In genomic region chr12:131827961-131828534, GRCh38 we compare ENCODE assay signal across 8 cellular contexts. TPM values are rescaled to one million over a fixed set of nuclear protein-coding genes. Genes with fewer than 3 reads are reported as not detected.
DNase-seq lines count a peak whose midpoint lies in the region; ATAC-seq and TF ChIP-seq lines count a peak whose summit lies in the region.

Gene MMP17 (plus strand): TSS chr12:131828393. CDS start chr12:131828495, 102 bp downstream.

- DNase-seq in D341Med (ENCODE audit: low spot score) = peak; percentile 90
- DNase-seq in MM.1S = peak; percentile 23
- peak; percentile 22 for DNase-seq in activated T-helper 1 cell treated with anti-CD3 and anti-CD28 coated beads, Interleukin-12 subunit alpha, Interleukin-12 subunit beta, Interleukin-2, Interleukin-4 antibody, amounts not matched to agents 30 ng/mL and 10 ng/mL and 1 ng/mL, durations not matched to agents 14 hours and 24 hours and 36 hours (ENCODE audit: low spot score)
- peak in 4 of 5 donors; percentile 52 to 78 (median 70) for DNase-seq in ovary
- no peak for DNase-seq in NCI-H524 treated with DMSO at 0.1 percent for 48 hours (lab: John Stamatoyannopoulos, UW)

- peaks cover 44% of the 10 kb centered on the region for H3K27me3 Mint-ChIP-seq in activated T-helper 1 cell treated with anti-CD3 and anti-CD28 coated beads, Interleukin-12 subunit alpha, Interleukin-12 subunit beta, Interleukin-2, Interleukin-4 antibody, amounts not matched to agents 30 ng/mL and 10 ng/mL and 1 ng/mL, durations not matched to agents 14 hours and 24 hours and 36 hours (ENCODE audit: insufficient read depth)

- H3K4me1 ChIP-seq in MM.1S (ENCODE audit: low read length) (no peaks in the 10 kb centered on the region), gastroesophageal sphincter (peaks cover 0 to 50% (median 30%) of the 10 kb centered on the region in 3 donors), ovary (ENCODE audit: insufficient read depth) (peaks cover 10% of the 10 kb centered on the region)

- no peaks in the 10 kb centered on the region for H4K20me1 ChIP-seq in MM.1S (ENCODE audit: insufficient read depth, low read length)

- H3K4me2 ChIP-seq in MM.1S (ENCODE audit: low read depth, low read length) = no peak within 1 kb of the TSS

- no peaks in the 10 kb centered on the region for H3K4me1 Mint-ChIP-seq in activated T-helper 1 cell treated with anti-CD3 and anti-CD28 coated beads, Interleukin-12 subunit alpha, Interleukin-12 subunit beta, Interleukin-2, Interleukin-4 antibody, amounts not matched to agents 30 ng/mL and 10 ng/mL and 1 ng/mL, durations not matched to agents 14 hours and 24 hours and 36 hours (ENCODE audit: low read depth)

- no CpG with 5 or more reads among the region's 86 CpGs for WGBS in gastroesophageal sphincter (ENCODE audit: low coverage in 1 of 2), 2 donors
- WGBS in ovary, 3 donors = 0% methylated on average over 34 to 86 of the region's 86 CpGs

- H3K4me3 ChIP-seq in MM.1S (ENCODE audit: low read length) = no peak within 1 kb of the TSS
- peak within 1 kb of the TSS; percentile 24 to 58 for H3K4me3 ChIP-seq in gastroesophageal sphincter
- H3K4me3 ChIP-seq in ovary = peak within 1 kb of the TSS; percentile 38

- TF ChIP-seq CTCF in MM.1S (IDR thresholded peaks at IDR 0.05; ENCODE audit: low read length) (no peak), gastroesophageal sphincter (IDR thresholded peaks at IDR 0.05) (peak in 1 of 4 experiments; percentile 38), ovary (IDR thresholded peaks at IDR 0.05) (peak in 1 of 3 donors; percentile 22)

- H3K27me3 ChIP-seq in MM.1S (replicated peaks; ENCODE audit: insufficient read depth, low read length) (peaks cover 23% of the 10 kb centered on the region), gastroesophageal sphincter (peaks cover 90% of the 10 kb centered on the region), ovary (no peaks in the 10 kb centered on the region)

- H3F3A ChIP-seq in MM.1S (ENCODE audit: insufficient read depth, low read length) = no peaks in the 10 kb centered on the region

- H3K36me3 Mint-ChIP-seq in activated T-helper 1 cell treated with anti-CD3 and anti-CD28 coated beads, Interleukin-12 subunit alpha, Interleukin-12 subunit beta, Interleukin-2, Interleukin-4 antibody, amounts not matched to agents 30 ng/mL and 10 ng/mL and 1 ng/mL, durations not matched to agents 14 hours and 24 hours and 36 hours (ENCODE audit: low read depth) = no peaks in the 10 kb centered on the region

- no peaks in the 10 kb centered on the region for H3K9me2 ChIP-seq in MM.1S (replicated peaks; ENCODE audit: insufficient read depth, low read length)

- intact Hi-C loops in activated T-helper 1 cell treated with anti-CD3 and anti-CD28 coated beads, Interleukin-12 subunit alpha, Interleukin-12 subunit beta, Interleukin-2, Interleukin-4 antibody, amounts not matched to agents 30 ng/mL and 10 ng/mL and 1 ng/mL, durations not matched to agents 14 hours and 24 hours and 36 hours (cut with micrococcal nuclease) = loop anchor here (1.0 to 2.0 kb wide), 3 partner anchors 66 to 317 kb away; partner anchors contain the start of genes EP400 and ULK1
- intact Hi-C loops in ovary (cut with DNase I) = loop anchor here in 1 of 4 donors (5.0 to 10.0 kb wide), 4 partner anchors 221 to 911 kb away; no protein-coding TSS in a partner anchor

- no peak within 1 kb of the TSS for H2AFZ ChIP-seq in MM.1S (ENCODE audit: low read length)

- H3K9me3 ChIP-seq in MM.1S (replicated peaks; ENCODE audit: insufficient read depth, low read length) (no peaks in the 10 kb centered on the region), gastroesophageal sphincter (no peaks in the 10 kb centered on the region), ovary (no peaks in the 10 kb centered on the region)

- H3K9me3 Mint-ChIP-seq in activated T-helper 1 cell treated with anti-CD3 and anti-CD28 coated beads, Interleukin-12 subunit alpha, Interleukin-12 subunit beta, Interleukin-2, Interleukin-4 antibody, amounts not matched to agents 30 ng/mL and 10 ng/mL and 1 ng/mL, durations not matched to agents 14 hours and 24 hours and 36 hours = no peaks in the 10 kb centered on the region

- H3K4me3 Mint-ChIP-seq in activated T-helper 1 cell treated with anti-CD3 and anti-CD28 coated beads, Interleukin-12 subunit alpha, Interleukin-12 subunit beta, Interleukin-2, Interleukin-4 antibody, amounts not matched to agents 30 ng/mL and 10 ng/mL and 1 ng/mL, durations not matched to agents 14 hours and 24 hours and 36 hours = peak within 1 kb of the TSS; percentile 47

- H3K36me3 ChIP-seq in MM.1S (replicated peaks; ENCODE audit: insufficient read depth, low read length) (no peaks in the 10 kb centered on the region), gastroesophageal sphincter (no peaks in the 10 kb centered on the region), ovary (no peaks in the 10 kb centered on the region)

- TF ChIP-seq EP300 in gastroesophageal sphincter (IDR thresholded peaks at IDR 0.05) = no peak
- TF ChIP-seq EP300 in ovary (IDR thresholded peaks at IDR 0.05) = no peak

- H3K79me2 ChIP-seq in MM.1S (ENCODE audit: low read length) = no peaks in the 10 kb centered on the region

- no peak within 1 kb of the TSS for H3K27ac Mint-ChIP-seq in activated T-helper 1 cell treated with anti-CD3 and anti-CD28 coated beads, Interleukin-12 subunit alpha, Interleukin-12 subunit beta, Interleukin-2, Interleukin-4 antibody, amounts not matched to agents 30 ng/mL and 10 ng/mL and 1 ng/mL, durations not matched to agents 14 hours and 24 hours and 36 hours

- TF ChIP-seq POLR2A in gastroesophageal sphincter (IDR thresholded peaks at IDR 0.05) (no peak), ovary (IDR thresholded peaks at IDR 0.05) (no peak)

- H3K9ac ChIP-seq in MM.1S (ENCODE audit: low read length) = no peak within 1 kb of the TSS

- peak; percentile 55 for ATAC-seq in GM19351 (IDR thresholded peaks at IDR 0.05; ENCODE audit: unreplicated experiment)
- ATAC-seq in gastroesophageal sphincter = peak; percentile 57
- no peak for ATAC-seq in GM18870 (IDR thresholded peaks at IDR 0.05; ENCODE audit: unreplicated experiment)

- H3K27ac ChIP-seq in MM.1S (ENCODE audit: low read length) (no peak within 1 kb of the TSS), gastroesophageal sphincter (peak within 1 kb of the TSS in 3 of 4 donors; percentile 20 to 76 (median 42)), ovary (peak within 1 kb of the TSS; percentile 47 to 62)

RNA-seq across cellular contexts. Expression of gene MMP17, which starts in this region (rescaled TPM):
- total RNA-seq in activated T-helper 1 cell treated with anti-CD3 and anti-CD28 coated beads, Interleukin-12 subunit alpha, Interleukin-12 subunit beta, Interleukin-2, Interleukin-4 antibody, amounts not matched to agents 30 ng/mL and 10 ng/mL and 1 ng/mL, durations not matched to agents 14 hours and 24 hours and 36 hours = 0.39 and 0.81 TPM in 2 replicates
- total RNA-seq in gastroesophageal sphincter = 1 to 10 TPM; 2.0 to 7.0 (median 4.5) TPM
- 10 to 100 TPM in 5 of 7 donors, 1 to 10 TPM in 2; 9.3 to 15.6 (median 13.3) TPM for total RNA-seq in ovary
- 10 to 100 TPM in 1 of 2 donors, under 1 TPM in 1; 0.78 to 15.5 TPM for polyA plus RNA-seq in ovary

Comparison
In these comparisons a context has a peak if more than half of its experiments do, and no peak if none do; other contexts are left out.
1. Peak in DNase-seq in activated T-helper 1 cell treated with anti-CD3 and anti-CD28 coated beads, Interleukin-12 subunit alpha, Interleukin-12 subunit beta, Interleukin-2, Interleukin-4 antibody, amounts not matched to agents 30 ng/mL and 10 ng/mL and 1 ng/mL, durations not matched to agents 14 hours and 24 hours and 36 hours; RNA of the gene not detected or under 1 TPM.